Comparison of ENCODE assay signal across 1 cellular context in the genomic region with DNA sequence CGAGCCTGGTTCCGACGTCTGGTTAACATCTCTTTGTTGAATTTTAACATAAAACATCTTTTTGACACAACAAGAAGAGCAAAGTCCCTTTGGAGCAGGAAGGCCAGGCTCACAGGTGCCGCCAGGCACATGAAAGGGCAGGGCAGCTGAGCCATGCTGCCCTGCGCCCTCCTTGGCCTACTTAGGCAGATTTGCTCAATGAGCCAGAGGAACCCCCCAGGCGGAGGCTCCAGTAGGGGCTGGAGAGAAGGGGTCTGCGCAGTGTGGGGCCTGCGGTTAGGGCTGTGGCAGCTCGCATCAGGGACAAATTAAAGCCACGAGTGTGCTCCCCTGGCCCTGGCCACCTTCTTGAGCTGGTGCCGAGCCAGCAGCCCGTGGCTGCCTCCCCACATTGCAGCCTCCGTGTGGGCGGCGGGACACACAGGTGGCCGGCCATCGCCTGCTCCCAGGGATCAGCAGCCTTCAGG.
TF ChIP-seq lines count a peak whose summit lies in the region.

No MANE protein-coding gene starts in this region.

TF ChIP-seq in HepG2, 621 proteins besides CTCF, POLR2A, EP300 and RAD21 (continues in another document):
- TF ChIP-seq ZNF549 (CRISPR knock-in tag; IDR thresholded peaks at IDR 0.05) (no peak), NFE2 (CRISPR knock-in tag; IDR thresholded peaks at IDR 0.05) (no peak), HNF4G (IDR thresholded peaks at IDR 0.05; ENCODE audit: borderline replicate concordance, low read depth, low read length) (no peak), HNF4G (CRISPR knock-in tag; IDR thresholded peaks at IDR 0.05; ENCODE audit: borderline replicate concordance, low read depth) (peak; percentile 51; the same call in 1 of the 2 replicates), ETV5 (CRISPR knock-in tag; IDR thresholded peaks at IDR 0.05; ENCODE audit: borderline replicate concordance) (peak; percentile 27; the same call in 1 of the 2 replicates), AHR (CRISPR knock-in tag; IDR thresholded peaks at IDR 0.05) (no peak), ZNF761 (CRISPR knock-in tag; conservative IDR thresholded peaks at IDR 0.05) (no peak), TCF12 (IDR thresholded peaks at IDR 0.05) (no peak), TCF12 (CRISPR knock-in tag; IDR thresholded peaks at IDR 0.05) (no peak), ZNF879 (CRISPR knock-in tag; IDR thresholded peaks at IDR 0.05) (no peak), MIER2 (CRISPR knock-in tag; IDR thresholded peaks at IDR 0.05) (no peak), SP1 (IDR thresholded peaks at IDR 0.05) (no peak), SP1 (CRISPR knock-in tag; IDR thresholded peaks at IDR 0.05) (peak; percentile 21; the same call in 1 of the 2 replicates), PPARG (CRISPR knock-in tag; conservative IDR thresholded peaks at IDR 0.05) (0 out of 2 replicates have a peak, but pooled peaks have one; percentile 17), TARDBP (CRISPR knock-in tag; IDR thresholded peaks at IDR 0.05) (0 out of 2 replicates have a peak, but pooled peaks have one; percentile 33), PHF20 (CRISPR knock-in tag; IDR thresholded peaks at IDR 0.05) (no peak), TCF7 (IDR thresholded peaks at IDR 0.05; ENCODE audit: low read depth) (peak; percentile 67), NR2F1 (CRISPR knock-in tag; IDR thresholded peaks at IDR 0.05) (no peak), ZFX (CRISPR knock-in tag; IDR thresholded peaks at IDR 0.05; ENCODE audit: low read depth) (peak; percentile 41; the same call in 1 of the 2 replicates), TEAD3 (CRISPR knock-in tag; optimal IDR thresholded peaks at IDR 0.05; ENCODE audit: borderline replicate concordance) (peak; percentile 12), ELF1 (CRISPR knock-in tag; IDR thresholded peaks at IDR 0.05) (no peak), ZNF10 (CRISPR knock-in tag; IDR thresholded peaks at IDR 0.05; ENCODE audit: borderline replicate concordance, low read depth) (no peak), GATAD2A (CRISPR knock-in tag; IDR thresholded peaks at IDR 0.05) (peak; percentile 49; the same call in 1 of the 2 replicates), TSC22D2 (CRISPR knock-in tag; IDR thresholded peaks at IDR 0.05; ENCODE audit: borderline replicate concordance) (no peak), ZNF768 (CRISPR knock-in tag; IDR thresholded peaks at IDR 0.05) (0 out of 2 replicates have a peak, but pooled peaks have one; percentile 13), ZFY (CRISPR knock-in tag; IDR thresholded peaks at IDR 0.05) (peak; percentile 44; the same call in 1 of the 2 replicates), ZNF670 (CRISPR knock-in tag; IDR thresholded peaks at IDR 0.05; ENCODE audit: borderline replicate concordance) (no peak)
- TF ChIP-seq, protein P1, sequence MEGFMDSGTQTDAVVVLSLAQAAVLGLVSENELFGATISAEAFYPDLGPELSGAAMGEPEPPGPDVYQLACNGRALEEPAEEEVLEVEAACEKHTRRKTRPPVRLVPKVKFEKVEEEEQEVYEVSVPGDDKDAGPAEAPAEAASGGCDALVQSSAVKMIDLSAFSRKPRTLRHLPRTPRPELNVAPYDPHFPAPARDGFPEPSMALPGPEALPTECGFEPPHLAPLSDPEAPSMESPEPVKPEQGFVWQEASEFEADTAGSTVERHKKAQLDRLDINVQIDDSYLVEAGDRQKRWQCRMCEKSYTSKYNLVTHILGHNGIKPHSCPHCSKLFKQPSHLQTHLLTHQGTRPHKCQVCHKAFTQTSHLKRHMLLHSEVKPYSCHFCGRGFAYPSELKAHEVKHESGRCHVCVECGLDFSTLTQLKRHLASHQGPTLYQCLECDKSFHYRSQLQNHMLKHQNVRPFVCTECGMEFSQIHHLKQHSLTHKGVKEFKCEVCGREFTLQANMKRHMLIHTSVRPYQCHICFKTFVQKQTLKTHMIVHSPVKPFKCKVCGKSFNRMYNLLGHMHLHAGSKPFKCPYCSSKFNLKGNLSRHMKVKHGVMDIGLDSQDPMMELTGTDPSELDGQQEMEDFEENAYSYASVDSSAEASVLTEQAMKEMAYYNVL (CRISPR knock-in tag; IDR thresholded peaks at IDR 0.05; ENCODE audit: borderline replicate concordance), result no peak
- TF ChIP-seq, protein P2, sequence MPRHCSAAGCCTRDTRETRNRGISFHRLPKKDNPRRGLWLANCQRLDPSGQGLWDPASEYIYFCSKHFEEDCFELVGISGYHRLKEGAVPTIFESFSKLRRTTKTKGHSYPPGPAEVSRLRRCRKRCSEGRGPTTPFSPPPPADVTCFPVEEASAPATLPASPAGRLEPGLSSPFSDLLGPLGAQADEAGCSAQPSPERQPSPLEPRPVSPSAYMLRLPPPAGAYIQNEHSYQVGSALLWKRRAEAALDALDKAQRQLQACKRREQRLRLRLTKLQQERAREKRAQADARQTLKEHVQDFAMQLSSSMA (CRISPR knock-in tag; IDR thresholded peaks at IDR 0.05), result no peak
- TF ChIP-seq, protein P3, sequence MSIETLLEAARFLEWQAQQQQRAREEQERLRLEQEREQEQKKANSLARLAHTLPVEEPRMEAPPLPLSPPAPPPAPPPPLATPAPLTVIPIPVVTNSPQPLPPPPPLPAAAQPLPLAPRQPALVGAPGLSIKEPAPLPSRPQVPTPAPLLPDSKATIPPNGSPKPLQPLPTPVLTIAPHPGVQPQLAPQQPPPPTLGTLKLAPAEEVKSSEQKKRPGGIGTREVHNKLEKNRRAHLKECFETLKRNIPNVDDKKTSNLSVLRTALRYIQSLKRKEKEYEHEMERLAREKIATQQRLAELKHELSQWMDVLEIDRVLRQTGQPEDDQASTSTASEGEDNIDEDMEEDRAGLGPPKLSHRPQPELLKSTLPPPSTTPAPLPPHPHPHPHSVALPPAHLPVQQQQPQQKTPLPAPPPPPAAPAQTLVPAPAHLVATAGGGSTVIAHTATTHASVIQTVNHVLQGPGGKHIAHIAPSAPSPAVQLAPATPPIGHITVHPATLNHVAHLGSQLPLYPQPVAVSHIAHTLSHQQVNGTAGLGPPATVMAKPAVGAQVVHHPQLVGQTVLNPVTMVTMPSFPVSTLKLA (IDR thresholded peaks at IDR 0.05), result no peak
- TF ChIP-seq, protein P4, sequence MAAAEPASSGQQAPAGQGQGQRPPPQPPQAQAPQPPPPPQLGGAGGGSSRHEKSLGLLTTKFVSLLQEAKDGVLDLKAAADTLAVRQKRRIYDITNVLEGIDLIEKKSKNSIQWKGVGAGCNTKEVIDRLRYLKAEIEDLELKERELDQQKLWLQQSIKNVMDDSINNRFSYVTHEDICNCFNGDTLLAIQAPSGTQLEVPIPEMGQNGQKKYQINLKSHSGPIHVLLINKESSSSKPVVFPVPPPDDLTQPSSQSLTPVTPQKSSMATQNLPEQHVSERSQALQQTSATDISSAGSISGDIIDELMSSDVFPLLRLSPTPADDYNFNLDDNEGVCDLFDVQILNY (CRISPR knock-in tag; conservative IDR thresholded peaks at IDR 0.05), result no peak
- TF ChIP-seq, protein P5, sequence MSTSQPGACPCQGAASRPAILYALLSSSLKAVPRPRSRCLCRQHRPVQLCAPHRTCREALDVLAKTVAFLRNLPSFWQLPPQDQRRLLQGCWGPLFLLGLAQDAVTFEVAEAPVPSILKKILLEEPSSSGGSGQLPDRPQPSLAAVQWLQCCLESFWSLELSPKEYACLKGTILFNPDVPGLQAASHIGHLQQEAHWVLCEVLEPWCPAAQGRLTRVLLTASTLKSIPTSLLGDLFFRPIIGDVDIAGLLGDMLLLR (CRISPR knock-in tag; IDR thresholded peaks at IDR 0.05), result no peak
- TF ChIP-seq, protein P6, sequence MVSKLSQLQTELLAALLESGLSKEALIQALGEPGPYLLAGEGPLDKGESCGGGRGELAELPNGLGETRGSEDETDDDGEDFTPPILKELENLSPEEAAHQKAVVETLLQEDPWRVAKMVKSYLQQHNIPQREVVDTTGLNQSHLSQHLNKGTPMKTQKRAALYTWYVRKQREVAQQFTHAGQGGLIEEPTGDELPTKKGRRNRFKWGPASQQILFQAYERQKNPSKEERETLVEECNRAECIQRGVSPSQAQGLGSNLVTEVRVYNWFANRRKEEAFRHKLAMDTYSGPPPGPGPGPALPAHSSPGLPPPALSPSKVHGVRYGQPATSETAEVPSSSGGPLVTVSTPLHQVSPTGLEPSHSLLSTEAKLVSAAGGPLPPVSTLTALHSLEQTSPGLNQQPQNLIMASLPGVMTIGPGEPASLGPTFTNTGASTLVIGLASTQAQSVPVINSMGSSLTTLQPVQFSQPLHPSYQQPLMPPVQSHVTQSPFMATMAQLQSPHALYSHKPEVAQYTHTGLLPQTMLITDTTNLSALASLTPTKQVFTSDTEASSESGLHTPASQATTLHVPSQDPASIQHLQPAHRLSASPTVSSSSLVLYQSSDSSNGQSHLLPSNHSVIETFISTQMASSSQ (IDR thresholded peaks at IDR 0.05; ENCODE audit: low read depth), result no peak
- TF ChIP-seq, protein P6 (CRISPR knock-in tag; IDR thresholded peaks at IDR 0.05; ENCODE audit: borderline replicate concordance), result no peak
- TF ChIP-seq, protein P7, sequence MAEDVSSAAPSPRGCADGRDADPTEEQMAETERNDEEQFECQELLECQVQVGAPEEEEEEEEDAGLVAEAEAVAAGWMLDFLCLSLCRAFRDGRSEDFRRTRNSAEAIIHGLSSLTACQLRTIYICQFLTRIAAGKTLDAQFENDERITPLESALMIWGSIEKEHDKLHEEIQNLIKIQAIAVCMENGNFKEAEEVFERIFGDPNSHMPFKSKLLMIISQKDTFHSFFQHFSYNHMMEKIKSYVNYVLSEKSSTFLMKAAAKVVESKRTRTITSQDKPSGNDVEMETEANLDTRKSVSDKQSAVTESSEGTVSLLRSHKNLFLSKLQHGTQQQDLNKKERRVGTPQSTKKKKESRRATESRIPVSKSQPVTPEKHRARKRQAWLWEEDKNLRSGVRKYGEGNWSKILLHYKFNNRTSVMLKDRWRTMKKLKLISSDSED (CRISPR knock-in tag; IDR thresholded peaks at IDR 0.05), result no peak
- TF ChIP-seq, protein P8, sequence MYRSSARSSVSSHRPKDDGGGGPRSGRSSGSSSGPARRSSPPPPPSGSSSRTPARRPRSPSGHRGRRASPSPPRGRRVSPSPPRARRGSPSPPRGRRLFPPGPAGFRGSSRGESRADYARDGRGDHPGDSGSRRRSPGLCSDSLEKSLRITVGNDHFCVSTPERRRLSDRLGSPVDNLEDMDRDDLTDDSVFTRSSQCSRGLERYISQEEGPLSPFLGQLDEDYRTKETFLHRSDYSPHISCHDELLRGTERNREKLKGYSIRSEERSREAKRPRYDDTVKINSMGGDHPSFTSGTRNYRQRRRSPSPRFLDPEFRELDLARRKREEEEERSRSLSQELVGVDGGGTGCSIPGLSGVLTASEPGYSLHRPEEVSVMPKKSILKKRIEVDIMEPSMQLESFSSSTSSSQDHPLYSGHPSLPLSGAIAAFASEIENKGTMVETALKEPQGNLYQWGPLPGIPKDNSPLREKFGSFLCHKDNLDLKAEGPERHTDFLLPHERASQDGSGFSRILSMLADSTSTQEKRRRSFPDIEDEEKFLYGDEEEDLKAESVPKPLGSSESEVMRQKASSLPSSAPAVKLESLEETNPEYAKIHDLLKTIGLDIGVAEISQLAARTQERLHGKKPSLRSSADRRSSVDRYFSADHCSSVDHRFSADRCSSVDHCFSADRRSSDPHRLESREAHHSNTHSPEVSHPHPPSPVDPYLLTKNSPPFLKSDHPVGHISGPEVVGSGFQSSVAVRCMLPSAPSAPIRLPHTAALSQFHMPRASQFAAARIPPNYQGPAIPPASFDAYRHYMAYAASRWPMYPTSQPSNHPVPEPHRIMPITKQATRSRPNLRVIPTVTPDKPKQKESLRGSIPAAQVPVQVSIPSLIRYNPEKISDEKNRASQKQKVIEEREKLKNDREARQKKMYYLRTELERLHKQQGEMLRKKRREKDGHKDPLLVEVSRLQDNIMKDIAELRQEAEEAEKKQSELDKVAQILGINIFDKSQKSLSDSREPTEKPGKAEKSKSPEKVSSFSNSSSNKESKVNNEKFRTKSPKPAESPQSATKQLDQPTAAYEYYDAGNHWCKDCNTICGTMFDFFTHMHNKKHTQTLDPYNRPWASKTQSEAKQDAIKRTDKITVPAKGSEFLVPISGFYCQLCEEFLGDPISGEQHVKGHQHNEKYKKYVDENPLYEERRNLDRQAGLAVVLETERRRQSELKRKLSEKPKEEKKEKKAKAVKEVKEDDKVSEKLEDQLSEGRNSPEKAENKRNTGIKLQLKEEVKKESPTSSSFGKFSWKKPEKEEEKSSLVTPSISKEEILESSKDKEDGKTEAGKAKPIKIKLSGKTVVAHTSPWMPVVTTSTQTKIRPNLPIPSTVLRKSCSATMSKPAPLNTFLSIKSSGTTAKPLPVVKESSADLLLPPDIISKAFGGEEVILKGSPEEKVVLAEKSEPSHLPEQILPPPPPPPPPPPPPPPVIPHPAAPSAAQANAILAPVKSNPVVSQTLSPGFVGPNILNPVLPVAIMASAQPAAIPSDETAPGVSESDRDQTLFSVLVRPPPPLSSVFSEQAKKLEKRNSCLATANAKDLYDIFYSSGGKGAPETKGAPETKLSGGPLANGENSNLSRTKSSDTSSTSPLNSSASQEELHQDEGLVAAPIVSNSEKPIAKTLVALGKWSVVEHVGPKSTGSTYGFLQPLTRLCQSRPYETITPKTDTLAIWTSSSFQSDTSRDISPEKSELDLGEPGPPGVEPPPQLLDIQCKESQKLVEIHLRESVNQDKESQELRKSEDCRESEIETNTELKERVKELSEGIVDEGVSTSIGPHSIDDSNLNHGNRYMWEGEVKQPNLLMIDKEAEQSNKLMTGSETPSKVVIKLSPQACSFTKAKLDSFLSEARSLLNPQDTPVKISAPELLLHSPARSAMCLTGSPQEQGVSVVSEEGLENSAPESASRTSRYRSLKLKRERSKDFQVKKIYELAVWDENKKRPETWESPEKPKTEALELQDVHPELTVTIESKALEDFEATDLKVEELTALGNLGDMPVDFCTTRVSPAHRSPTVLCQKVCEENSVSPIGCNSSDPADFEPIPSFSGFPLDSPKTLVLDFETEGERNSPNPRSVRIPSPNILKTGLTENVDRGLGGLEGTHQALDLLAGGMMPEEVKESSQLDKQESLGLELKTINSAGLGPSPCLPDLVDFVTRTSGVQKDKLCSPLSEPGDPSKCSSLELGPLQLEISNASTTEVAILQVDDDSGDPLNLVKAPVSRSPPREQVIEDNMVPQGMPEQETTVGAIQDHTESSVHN (CRISPR knock-in tag; IDR thresholded peaks at IDR 0.05), result no peak
- TF ChIP-seq, protein P9, sequence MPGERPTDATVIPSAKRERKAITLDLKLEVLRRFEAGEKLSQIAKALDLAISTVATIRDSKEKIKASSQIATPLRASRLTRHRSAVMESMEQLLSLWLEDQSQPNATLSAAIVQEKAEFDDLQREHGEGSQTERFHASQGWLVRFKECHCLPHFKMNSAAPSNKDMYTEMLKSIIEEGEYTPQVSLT (CRISPR knock-in tag; IDR thresholded peaks at IDR 0.05; ENCODE audit: borderline replicate concordance, low read depth), result no peak
